Comparison of ENCODE assay signal across 21 cellular contexts in the genomic region with DNA sequence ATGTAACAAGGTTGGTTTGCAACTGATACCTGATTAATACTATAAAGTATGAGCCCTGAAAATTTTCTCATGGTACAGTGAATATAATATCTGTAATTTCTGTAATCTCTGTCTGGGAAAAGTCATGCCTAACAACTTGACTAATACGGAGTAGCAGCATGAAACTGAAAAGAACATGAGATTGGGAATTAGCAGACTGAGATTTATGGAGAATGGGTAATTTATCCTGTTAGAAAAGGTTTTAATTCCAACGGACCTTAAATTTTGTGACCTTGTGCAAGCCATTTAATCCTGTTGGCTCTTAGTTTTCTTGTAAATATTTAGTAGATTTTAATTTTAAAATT.
"Had no signal": no experiment of that assay in that cellular context is flagged by ENCODE, and none has a peak within 500 bp of the region (broad histone marks: within the 10 kb centered on the region; RNA-seq: fewer than 3 reads in every experiment).

No MANE protein-coding gene starts in this region.

- H3K4me3 Mint-ChIP-seq: nephron progenitor cell; stimulated activated memory B cell treated with anti-CD40 and anti-IgM and Interleukin-4, amounts not matched to agents 10 μg/mL and 1 μg/mL and 100 μg/mL, for 72 hours; WTC11 had no signal

- ATAC-seq: stimulated activated memory B cell treated with anti-CD40 and anti-IgM and Interleukin-4, amounts not matched to agents 10 μg/mL and 1 μg/mL and 100 μg/mL, for 72 hours; WTC11 had no signal

- H3K27me3 Mint-ChIP-seq: activated naive CD8-positive, alpha-beta T cell had no signal

- H3K36me3 ChIP-seq: breast epithelium, colonic mucosa, esophagus muscularis mucosa, gastrocnemius medialis, pancreas, sigmoid colon, thoracic aorta, upper lobe of left lung had no signal

- H3K4me3 ChIP-seq: breast epithelium, colonic mucosa, esophagus muscularis mucosa, gastrocnemius medialis, pancreas, psoas muscle, sigmoid colon, smooth muscle cell, upper lobe of left lung had no signal

- H3K9me3 ChIP-seq: breast epithelium, colonic mucosa, esophagus muscularis mucosa, pancreas, psoas muscle, thoracic aorta had no signal

- H3K36me3 Mint-ChIP-seq: stimulated activated memory B cell treated with anti-CD40 and anti-IgM and Interleukin-4, amounts not matched to agents 10 μg/mL and 1 μg/mL and 100 μg/mL, for 72 hours had no signal

- H3K4me1 ChIP-seq: breast epithelium, colonic mucosa, pancreas, psoas muscle had no signal

- DNase-seq: activated T-cell treated with anti-CD3 and anti-CD28 coated beads, Interleukin-2, amount 50 U/mL, for 1 hour; dorsolateral prefrontal cortex; gastrocnemius medialis; head of caudate nucleus; islet precursor cell; midbrain; nephron progenitor cell; pancreas; psoas muscle; sigmoid colon; stimulated activated CD4-positive, alpha-beta T cell treated with anti-CD3 and anti-CD28 coated beads, Interleukin-15, amount 100 ng/mL, for 24 hours; T1000; upper lobe of left lung had no signal

- H3K27me3 ChIP-seq: breast epithelium, colonic mucosa, esophagus muscularis mucosa, gastrocnemius medialis, pancreas, sigmoid colon, upper lobe of left lung had no signal

- H3K4me1 Mint-ChIP-seq: nephron progenitor cell; stimulated activated memory B cell treated with anti-CD40 and anti-IgM and Interleukin-4, amounts not matched to agents 10 μg/mL and 1 μg/mL and 100 μg/mL, for 72 hours; WTC11 had no signal

- H3K27ac Mint-ChIP-seq: nephron progenitor cell; stimulated activated memory B cell treated with anti-CD40 and anti-IgM and Interleukin-4, amounts not matched to agents 10 μg/mL and 1 μg/mL and 100 μg/mL, for 72 hours; WTC11 had no signal

- H3K27ac ChIP-seq: breast epithelium, colonic mucosa, dorsolateral prefrontal cortex, pancreas, psoas muscle had no signal
